16 cellular contexts compared by ENCODE assay signal in genomic region chr11:70491696-70492472, GRCh38.
DNase-seq lines count a peak whose midpoint lies in the region; ATAC-seq and TF ChIP-seq lines count a peak whose summit lies in the region.
"Had no signal": no experiment of that assay in that cellular context is flagged by ENCODE, and none has a peak within 500 bp of the region (broad histone marks: within the 10 kb centered on the region; RNA-seq: fewer than 3 reads in every experiment).

No MANE protein-coding gene starts in this region.

- peaks cover 13 to 26% (median 20%) of the 10 kb centered on the region in 7 donors for H3K9me3 Mint-ChIP-seq in CD14-positive monocyte
- peaks cover 3% of the 10 kb centered on the region for H3K9me3 Mint-ChIP-seq in activated naive CD8-positive, alpha-beta T cell treated with anti-CD3 and anti-CD28 coated beads, Interleukin-2, amount 50 U/mL, for 24 hours

- H3K27ac Mint-ChIP-seq in CD14-positive monocyte, result no peak overlapping the region
- H3K27ac Mint-ChIP-seq in activated naive CD8-positive, alpha-beta T cell treated with anti-CD3 and anti-CD28 coated beads, Interleukin-2, amount 50 U/mL, for 24 hours, result no peak overlapping the region

- H3K9me3 ChIP-seq in WERI-Rb-1 (ENCODE audit: severe bottlenecking) (peaks cover 4% of the 10 kb centered on the region), right lobe of liver (no peaks in the 10 kb centered on the region), sigmoid colon (peaks cover 0 to 3% (median 0%) of the 10 kb centered on the region in 4 donors)

- H3K4me1 Mint-ChIP-seq in CD14-positive monocyte, result peaks cover 11% of the 10 kb centered on the region
- peaks cover 3% of the 10 kb centered on the region for H3K4me1 Mint-ChIP-seq in activated naive CD8-positive, alpha-beta T cell treated with anti-CD3 and anti-CD28 coated beads, Interleukin-2, amount 50 U/mL, for 24 hours

- H3K4me3 Mint-ChIP-seq in CD14-positive monocyte, result no peak overlapping the region
- H3K4me3 Mint-ChIP-seq in activated naive CD8-positive, alpha-beta T cell treated with anti-CD3 and anti-CD28 coated beads, Interleukin-2, amount 50 U/mL, for 24 hours, result no peak overlapping the region

- H3K36me3 ChIP-seq in WERI-Rb-1 (no peaks in the 10 kb centered on the region; the same call in 1 of the 2 replicates), right lobe of liver (no peaks in the 10 kb centered on the region), sigmoid colon (peaks cover 0 to under 1% (median 0%) of the 10 kb centered on the region in 4 donors)

- no CpG with 5 or more reads among the region's 30 CpGs for WGBS in right lobe of liver (ENCODE audit: insufficient coverage, low coverage, low lambda C conversion rate, missing lambda C conversion rate)
- 95 to 97% methylated on average over 30 of the region's 30 CpGs for WGBS in sigmoid colon, 2 donors

- intact Hi-C loops in CD14-positive monocyte (cut with micrococcal nuclease) (no loop called here), right lobe of liver (cut with DNase I) (no loop called here), sigmoid colon (cut with DNase I) (no loop called here)

- TF ChIP-seq POLR2A in right lobe of liver (IDR thresholded peaks at IDR 0.05), result no peak
- TF ChIP-seq POLR2A in sigmoid colon (IDR thresholded peaks at IDR 0.05), result no peak

- H3K36me3 Mint-ChIP-seq in CD14-positive monocyte, result no peaks in the 10 kb centered on the region
- H3K36me3 Mint-ChIP-seq in activated naive CD8-positive, alpha-beta T cell treated with anti-CD3 and anti-CD28 coated beads, Interleukin-2, amount 50 U/mL, for 24 hours (ENCODE audit: low read depth), result no peaks in the 10 kb centered on the region

- DNase-seq in CD14-positive monocyte (ENCODE audit: low spot score) (peak; percentile 29), WERI-Rb-1 (peak; percentile 2), right lobe of liver (peak in 2 of 3 donors; percentile 12 to 53), sigmoid colon (peak; percentile 44), H4 (ENCODE audit: low spot score) (no peak)
- no peak for DNase-seq in activated naive CD8-positive, alpha-beta T cell treated with anti-CD3 and anti-CD28 coated beads, Interleukin-2, amount 50 U/mL, for 24 hours
- DNase-seq: ACHN; DMS79 treated with DMSO at 0.1 percent for 48 hours; GOT3; NCI-H1105; NCI-H2081 treated with DMSO at 0.1 percent for 48 hours; NK-92 treated with Interleukin-12 subunit alpha and Interleukin-12 subunit beta, amount 100 ng/mL, for 24 hours; SHP77 treated with DMSO at 0.1 percent for 48 hours had no signal

- no peak for TF ChIP-seq EP300 in sigmoid colon (IDR thresholded peaks at IDR 0.05)

- TF ChIP-seq CTCF in CD14-positive monocyte (IDR thresholded peaks at IDR 0.05) (no peak), WERI-Rb-1 (IDR thresholded peaks at IDR 0.05; ENCODE audit: low read depth, low read length) (no peak), right lobe of liver (IDR thresholded peaks at IDR 0.05) (no peak), sigmoid colon (IDR thresholded peaks at IDR 0.05) (no peak)

- no peak overlapping the region for H3K27ac ChIP-seq in WERI-Rb-1
- no peak overlapping the region for H3K27ac ChIP-seq in right lobe of liver
- H3K27ac ChIP-seq in sigmoid colon, result no peak overlapping the region
- H3K27ac ChIP-seq: C4-2B had no signal

- peaks cover 0 to 5% (median 0%) of the 10 kb centered on the region in 4 donors for H3K4me1 ChIP-seq in right lobe of liver
- H3K4me1 ChIP-seq in sigmoid colon, result no peaks in the 10 kb centered on the region

- peaks cover 1 to 3% (median 1%) of the 10 kb centered on the region in 3 donors for H3K27me3 Mint-ChIP-seq in CD14-positive monocyte (ENCODE audit: low read depth in 3 of 3)
- peaks cover 3% of the 10 kb centered on the region for H3K27me3 Mint-ChIP-seq in activated naive CD8-positive, alpha-beta T cell treated with anti-CD3 and anti-CD28 coated beads, Interleukin-2, amount 50 U/mL, for 24 hours

- H3K27me3 ChIP-seq in WERI-Rb-1 (ENCODE audit: insufficient read depth, low read depth, severe bottlenecking) (no peaks in the 10 kb centered on the region), right lobe of liver (no peaks in the 10 kb centered on the region), sigmoid colon (no peaks in the 10 kb centered on the region)

- no peak overlapping the region for H3K4me3 ChIP-seq in WERI-Rb-1 (ENCODE audit: low read depth, low read length)
- no peak overlapping the region for H3K4me3 ChIP-seq in right lobe of liver
- no peak overlapping the region for H3K4me3 ChIP-seq in sigmoid colon
- H3K4me3 ChIP-seq: K562 had no signal

- ATAC-seq in right lobe of liver (no peak), GM18519 (IDR thresholded peaks at IDR 0.05; ENCODE audit: low FRiP score, unreplicated experiment) (no peak)
- ATAC-seq in activated naive CD8-positive, alpha-beta T cell treated with anti-CD3 and anti-CD28 coated beads, Interleukin-2, amount 50 U/mL, for 24 hours, result no peak
- ATAC-seq: K562 had no signal

Comparison
In these comparisons a context has a peak if more than half of its experiments do, and no peak if none do; other contexts are left out.
1. DNase-seq: peak in CD14-positive monocyte (single experiment), WERI-Rb-1 (single experiment), right lobe of liver (2 of 3) and sigmoid colon (single experiment); none in activated naive CD8-positive, alpha-beta T cell treated with anti-CD3 and anti-CD28 coated beads, Interleukin-2, amount 50 U/mL, for 24 hours (single experiment) and H4 (single experiment).